Comparison of ENCODE assay signal across 9 cellular contexts in genomic region chr10:132516771-132517725, GRCh38. TPM values are rescaled to one million over a fixed set of nuclear protein-coding genes. Genes with fewer than 3 reads are reported as not detected.
DNase-seq lines count a peak whose midpoint lies in the region; ATAC-seq and TF ChIP-seq lines count a peak whose summit lies in the region.
"Had no signal": no experiment of that assay in that cellular context is flagged by ENCODE, and none has a peak within 500 bp of the region (broad histone marks: within the 10 kb centered on the region; RNA-seq: fewer than 3 reads in every experiment).

No MANE protein-coding gene starts in this region.

- ATAC-seq in GM19351 (IDR thresholded peaks at IDR 0.05; ENCODE audit: unreplicated experiment) (no peak), GM19455 (IDR thresholded peaks at IDR 0.05; ENCODE audit: unreplicated experiment) (no peak)
- ATAC-seq: naive thymus-derived CD8-positive, alpha-beta T cell had no signal

- DNase-seq in C1 segment of cervical spinal cord (lab: John Stamatoyannopoulos, UW) (peak in 11 of 14 donors; percentile 33 to 93 (median 69)), MG63 (peak; percentile 98), colonic mucosa (peak; percentile 86), kidney tubule cell (ENCODE audit: low spot score) (peak; percentile 99), stromal cell of bone marrow (ENCODE audit: low read depth) (peak; percentile 95)
- no peak for DNase-seq in activated T-cell treated with anti-CD3 and anti-CD28 coated beads, Interleukin-2, amount 50 U/mL, for 1 hour

- H3K4me3 ChIP-seq in MG63 (no peak overlapping the region), colonic mucosa (no peak overlapping the region)

- peak overlapping the region; percentile 53 for H3K27ac ChIP-seq in colonic mucosa

- no peaks in the 10 kb centered on the region for H3K27me3 ChIP-seq in MG63
- H3K27me3 ChIP-seq in colonic mucosa, result no peaks in the 10 kb centered on the region

- intact Hi-C loops in colonic mucosa (cut with DNase I), result no loop called here

- peak overlapping the region; percentile 40 to 47 for H3K9ac ChIP-seq in colonic mucosa (ENCODE audit: low read depth in 2 of 2, low read length in 2 of 2)

- H3K36me3 ChIP-seq in MG63, result no peaks in the 10 kb centered on the region
- no peaks in the 10 kb centered on the region for H3K36me3 ChIP-seq in colonic mucosa

- peaks cover 2% of the 10 kb centered on the region for H3K9me3 ChIP-seq in MG63
- no peaks in the 10 kb centered on the region for H3K9me3 ChIP-seq in colonic mucosa

- TF ChIP-seq CTCF in colonic mucosa (IDR thresholded peaks at IDR 0.05), result no peak

- H3K4me1 ChIP-seq in colonic mucosa, result peaks cover 17% of the 10 kb centered on the region

RNA-seq across cellular contexts. Expression of gene INPP5A, which starts 20.5 kb away (rescaled TPM):
- 7.6 and 17.6 TPM in 2 replicates for total RNA-seq in MG63 (2014; rRNA removed; shearing (Covaris generic); ENCODE audit: low replicate concordance)
- total RNA-seq in colonic mucosa, result 10 to 100 TPM; 29.9 to 41.5 TPM
